In the genomic region with DNA sequence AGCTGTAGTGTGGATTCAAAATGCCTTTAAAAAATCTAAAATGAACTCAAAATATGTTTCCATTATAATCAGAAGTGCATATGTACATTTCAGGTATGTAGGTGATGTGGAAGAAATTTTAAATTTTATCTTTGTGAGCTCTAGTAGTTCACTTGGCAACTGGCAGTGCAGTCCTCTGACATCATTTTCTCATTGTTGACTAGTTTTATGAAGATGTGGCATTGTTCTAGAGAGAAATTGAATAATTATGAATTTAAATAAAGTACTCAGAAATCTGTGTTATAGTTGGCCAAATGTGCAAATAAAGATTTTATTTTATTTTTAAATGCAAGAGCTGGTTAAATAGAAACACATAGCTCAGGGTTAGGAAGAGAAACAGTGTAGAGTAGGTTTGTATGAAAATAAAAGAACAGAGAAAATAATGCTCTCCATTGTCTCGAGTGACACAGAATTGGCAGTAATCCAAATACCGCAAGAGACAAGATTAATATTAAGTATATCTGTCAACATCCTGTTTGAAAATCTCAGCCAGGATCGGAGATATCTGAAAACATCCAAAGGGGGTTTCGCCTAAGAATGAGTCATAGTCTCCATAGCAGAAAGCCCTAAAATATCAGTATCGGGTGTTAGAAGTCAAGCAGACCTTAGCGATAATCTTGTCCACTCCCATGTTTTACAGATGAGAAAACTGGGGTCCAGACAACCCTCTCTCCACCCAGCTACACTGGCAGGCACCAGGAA, we compare ENCODE assay signal across 9 cellular contexts.
A peak's percentile ranks its signal among the peaks of the same experiment; 100 is the strongest.
DNase-seq lines count a peak whose midpoint lies in the region; ATAC-seq and TF ChIP-seq lines count a peak whose summit lies in the region.
"Had no signal": no experiment of that assay in that cellular context is flagged by ENCODE, and none has a peak within 500 bp of the region (broad histone marks: within the 10 kb centered on the region; RNA-seq: fewer than 3 reads in every experiment).

No MANE protein-coding gene starts in this region.

- intact Hi-C loops in tibial artery (cut with DNase I; ENCODE audit: low total_unique reads), result no loop called here

- H3K79me2 ChIP-seq in smooth muscle cell (ENCODE audit: low read depth), result no peaks in the 10 kb centered on the region

- H2AFZ ChIP-seq in smooth muscle cell (ENCODE audit: low read depth), result no peak overlapping the region

- no peak overlapping the region for H3K9ac ChIP-seq in smooth muscle cell (ENCODE audit: low read depth)

- H3K4me3 ChIP-seq in smooth muscle cell (no peak overlapping the region), tibial artery (no peak overlapping the region)
- H3K4me3 ChIP-seq: coronary artery had no signal

- ATAC-seq in esophagus mucosa, result peak; percentile 11

- no peaks in the 10 kb centered on the region for H3F3A ChIP-seq in smooth muscle cell (ENCODE audit: low read depth)

- H4K20me1 ChIP-seq in smooth muscle cell (ENCODE audit: low read depth), result no peaks in the 10 kb centered on the region

- no peaks in the 10 kb centered on the region for H3K4me1 ChIP-seq in smooth muscle cell (ENCODE audit: low read depth)
- H3K4me1 ChIP-seq in tibial artery, result peaks cover 0 to 6% (median 0%) of the 10 kb centered on the region in 4 donors

- no peaks in the 10 kb centered on the region for H3K27me3 ChIP-seq in smooth muscle cell (ENCODE audit: low read depth)
- no peaks in the 10 kb centered on the region for H3K27me3 ChIP-seq in tibial artery

- H3K9me3 ChIP-seq in smooth muscle cell (replicated peaks; ENCODE audit: low read depth) (no peaks in the 10 kb centered on the region), tibial artery (no peaks in the 10 kb centered on the region)

- TF ChIP-seq CTCF in smooth muscle cell (IDR thresholded peaks at IDR 0.05; ENCODE audit: borderline replicate concordance, insufficient read depth, poor library complexity, severe bottlenecking) (no peak), tibial artery (IDR thresholded peaks at IDR 0.05) (no peak)

- peak overlapping the region; percentile 66 for H3K4me2 ChIP-seq in smooth muscle cell

- H3K27ac ChIP-seq in smooth muscle cell (ENCODE audit: low read depth), result no peak overlapping the region
- H3K27ac ChIP-seq in tibial artery, result no peak overlapping the region
- H3K27ac ChIP-seq: coronary artery had no signal

- WGBS in smooth muscle cell (ENCODE audit: low lambda C conversion rate), result 17% methylated on average over 6 of the region's 6 CpGs

- H3K36me3 ChIP-seq in smooth muscle cell (ENCODE audit: low read depth), result no peaks in the 10 kb centered on the region
- no peaks in the 10 kb centered on the region for H3K36me3 ChIP-seq in tibial artery

- DNase-seq in NCI-H1105 treated with DMSO at 0.1 percent for 48 hours (lab: John Stamatoyannopoulos, UW), result peak; percentile 5
- DNase-seq in NCI-H1105 (lab: John Stamatoyannopoulos, UW), result no peak
- DNase-seq in NCI-H748 treated with DMSO at 0.1 percent for 48 hours (lab: John Stamatoyannopoulos, UW), result peak; percentile 68
- DNase-seq in smooth muscle cell (lab: John Stamatoyannopoulos, UW; ENCODE audit: unreplicated experiment), result no peak
- no peak for DNase-seq in NCI-H774 (lab: John Stamatoyannopoulos, UW)
- DNase-seq in tibial artery, result no peak
- no peak for DNase-seq in activated naive CD4-positive, alpha-beta T cell treated with Interleukin-2 at 50 U/mL for 16 hours

Comparison
In these comparisons a context has a peak if more than half of its experiments do, and no peak if none do; other contexts are left out.
1. DNase-seq: peak in NCI-H1105 treated with DMSO at 0.1 percent for 48 hours (single experiment) and NCI-H748 treated with DMSO at 0.1 percent for 48 hours (single experiment); none in NCI-H1105 (single experiment), smooth muscle cell (single experiment), NCI-H774 (single experiment), tibial artery (0 of 2) and activated naive CD4-positive, alpha-beta T cell treated with Interleukin-2 at 50 U/mL for 16 hours (single experiment).